In the genomic region with DNA sequence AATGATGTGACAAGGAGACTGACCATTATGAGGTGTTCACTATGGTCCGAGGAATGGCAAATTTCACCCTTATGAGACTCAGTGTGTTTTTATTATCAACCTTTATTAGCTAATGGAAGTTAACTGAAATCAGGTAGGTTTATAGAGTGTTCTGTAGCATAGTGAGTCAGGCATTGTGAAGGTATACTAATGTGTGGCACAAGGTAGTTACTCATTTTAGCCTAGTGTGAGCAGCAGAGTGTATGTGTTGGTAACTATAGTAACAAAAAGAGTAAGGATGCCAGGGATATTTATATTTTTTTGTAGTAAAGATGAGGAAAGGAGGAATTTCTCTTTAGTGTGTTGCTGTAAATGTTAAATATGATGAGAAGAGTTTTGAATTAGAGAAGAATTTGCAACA, we compare ENCODE assay signal across 21 cellular contexts. TPM values are rescaled to one million over a fixed set of nuclear protein-coding genes. Genes with fewer than 3 reads are reported as not detected.
A peak's percentile ranks its signal among the peaks of the same experiment; 100 is the strongest.
DNase-seq lines count a peak whose midpoint lies in the region; ATAC-seq and TF ChIP-seq lines count a peak whose summit lies in the region.
"Had no signal": no experiment of that assay in that cellular context is flagged by ENCODE, and none has a peak within 500 bp of the region (broad histone marks: within the 10 kb centered on the region; RNA-seq: fewer than 3 reads in every experiment).

No MANE protein-coding gene starts in this region.

- 100% methylated on average over 1 of the region's 1 CpG for WGBS in SK-N-SH (ENCODE audit: low lambda C conversion rate)

- H3K9me3 ChIP-seq in SK-N-SH (no peaks in the 10 kb centered on the region), skeletal muscle satellite cell (replicated peaks; ENCODE audit: low read length) (no peaks in the 10 kb centered on the region)
- H3K9me3 ChIP-seq: Peyer's patch, upper lobe of right lung had no signal

- in situ Hi-C loops in brain microvascular endothelial cell (cut with HindIII; ENCODE audit: low pct_ligation_motif_present, low sequenced_read_pairs): no loop called here

- H3K27ac ChIP-seq in SK-N-SH (ENCODE audit: low read depth in 2 of 2, low read length in 1 of 2) (peak overlapping the region in 1 of 2 experiments; percentile 17; a peak in 1 of 4 replicates), brain microvascular endothelial cell (peak overlapping the region; percentile 7)
- H3K27ac ChIP-seq: 22Rv1, KMS-11, parathyroid adenoma, Peyer's patch, upper lobe of right lung had no signal

- no peaks in the 10 kb centered on the region for H3K27me3 ChIP-seq in SK-N-SH (ENCODE audit: insufficient read depth)
- no peaks in the 10 kb centered on the region for H3K27me3 ChIP-seq in brain microvascular endothelial cell (replicated peaks)
- no peaks in the 10 kb centered on the region for H3K27me3 ChIP-seq in skeletal muscle satellite cell (ENCODE audit: control insufficient read depth, insufficient read depth, low read length)
- H3K27me3 ChIP-seq: Peyer's patch, upper lobe of right lung had no signal

- POLR2A ChIA-PET in SK-N-SH (lab: Yijun Ruan, JAX): no interaction called here

- no peak for DNase-seq in SK-N-SH
- DNase-seq in brain microvascular endothelial cell: no peak
- DNase-seq in glomerular visceral epithelial cell (ENCODE audit: extremely low spot score): peak; percentile 31
- DNase-seq in H4 (ENCODE audit: low spot score): no peak
- DNase-seq in NCI-H345 (lab: John Stamatoyannopoulos, UW): no peak
- DNase-seq: activated CD4-positive, alpha-beta memory T cell treated with anti-CD3 and anti-CD28 coated beads, Interleukin-2, amount 10 ng/mL, durations not matched to agents 7 days and 5 days; amniotic stem cell; DND-41; hippocampal formation; left cardiac atrium; NCI-H1105; Peyer's patch; stimulated activated naive CD4-positive, alpha-beta T cell; T-cell; upper lobe of right lung had no signal

- TF ChIP-seq CTCF in SK-N-SH (IDR thresholded peaks at IDR 0.05) (no peak), brain microvascular endothelial cell (IDR thresholded peaks at IDR 0.05; ENCODE audit: low read depth, low read length, missing control alignments) (no peak)

- ATAC-seq in SK-N-SH treated with all-trans-retinoic acid at 6 μM for 48 hours (peak; percentile 56; the same call in 2 of the 3 replicates), HG03354 (IDR thresholded peaks at IDR 0.05; ENCODE audit: poor library complexity, severe bottlenecking, unreplicated experiment) (no peak)
- ATAC-seq: T-cell, upper lobe of right lung had no signal

- H3K9ac ChIP-seq in SK-N-SH (no peak overlapping the region), skeletal muscle satellite cell (ENCODE audit: low read depth, low read length) (no peak overlapping the region)
- H3K9ac ChIP-seq: KMS-11, parathyroid adenoma had no signal

- TF ChIP-seq EP300 in SK-N-SH (IDR thresholded peaks at IDR 0.05; ENCODE audit: borderline replicate concordance in 1 of 2, low read depth in 1 of 2, low read length in 1 of 2): no peak

- peaks cover 0 to 4% of the 10 kb centered on the region in 2 experiments; a peak in 2 of 4 replicates for H3K4me1 ChIP-seq in SK-N-SH (ENCODE audit: control insufficient read depth in 1 of 2, insufficient read depth in 2 of 2, low read depth in 1 of 2, low read length in 1 of 2)
- peaks cover 36% of the 10 kb centered on the region for H3K4me1 ChIP-seq in skeletal muscle satellite cell (ENCODE audit: control insufficient read depth, insufficient read depth, low read length)
- H3K4me1 ChIP-seq: parathyroid adenoma, upper lobe of right lung had no signal

- peaks cover 14% of the 10 kb centered on the region for H3F3A ChIP-seq in SK-N-SH (replicated peaks; ENCODE audit: insufficient read depth)

- no peak overlapping the region for H2AFZ ChIP-seq in SK-N-SH (ENCODE audit: low read depth)
- H2AFZ ChIP-seq: parathyroid adenoma had no signal

- no peaks in the 10 kb centered on the region for H3K9me2 ChIP-seq in SK-N-SH

- H3K36me3 ChIP-seq in SK-N-SH (replicated peaks in 1 of 2; ENCODE audit: control insufficient read depth in 1 of 2, insufficient read depth in 2 of 2, low read length in 1 of 2): peaks cover 0 to 12% of the 10 kb centered on the region in 2 experiments
- H3K36me3 ChIP-seq in brain microvascular endothelial cell (replicated peaks): peaks cover 9% of the 10 kb centered on the region
- H3K36me3 ChIP-seq in skeletal muscle satellite cell (ENCODE audit: insufficient read depth, low read length): peaks cover 13% of the 10 kb centered on the region
- H3K36me3 ChIP-seq: Peyer's patch, upper lobe of right lung had no signal

- CTCF ChIA-PET in SK-N-SH (lab: Yijun Ruan, JAX): interaction anchor here (1.4 kb wide), 1 partner anchor 11 kb away, joined by 3 read pairs; no protein-coding TSS in a partner anchor

- peaks cover 100% of the 10 kb centered on the region for H3K79me2 ChIP-seq in SK-N-SH (ENCODE audit: insufficient read depth)

- H3K4me3 ChIP-seq in SK-N-SH (ENCODE audit: low read depth in 2 of 2, low read length in 1 of 2): no peak overlapping the region
- no peak overlapping the region for H3K4me3 ChIP-seq in brain microvascular endothelial cell (ENCODE audit: low read depth, low read length)
- H3K4me3 ChIP-seq in skeletal muscle satellite cell (ENCODE audit: low read length): no peak overlapping the region
- H3K4me3 ChIP-seq: Peyer's patch, upper lobe of right lung had no signal

- TF ChIP-seq RAD21 in SK-N-SH (IDR thresholded peaks at IDR 0.05; ENCODE audit: low read length): no peak

- H4K20me1 ChIP-seq in SK-N-SH (ENCODE audit: insufficient read depth): peaks cover 29% of the 10 kb centered on the region

- H3K4me2 ChIP-seq in SK-N-SH (no peak overlapping the region), skeletal muscle satellite cell (ENCODE audit: low read length) (peak overlapping the region; percentile 55)
- H3K4me2 ChIP-seq: KMS-11 had no signal

TF ChIP-seq in SK-N-SH treated with all-trans-retinoic acid at 6 μM for 48 hours, 23 proteins besides CTCF, POLR2A, EP300 and RAD21 (continues in another document):
- TF ChIP-seq CSDC2 (CRISPR knock-in tag; IDR thresholded peaks at IDR 0.05) (no peak), SNAI2 (CRISPR knock-in tag; IDR thresholded peaks at IDR 0.05) (no peak), ESRRG (CRISPR knock-in tag; IDR thresholded peaks at IDR 0.05) (no peak), TCF4 (CRISPR knock-in tag; IDR thresholded peaks at IDR 0.05; ENCODE audit: borderline replicate concordance) (no peak), PATZ1 (CRISPR knock-in tag; IDR thresholded peaks at IDR 0.05; ENCODE audit: borderline replicate concordance) (no peak)

TF ChIP-seq in SK-N-SH, 30 proteins besides CTCF, POLR2A, EP300 and RAD21 (continues in another document):
- TF ChIP-seq EZH2phosphoT487 (IDR thresholded peaks at IDR 0.05; ENCODE audit: borderline replicate concordance, low read depth): no peak
- TF ChIP-seq FOXM1 (IDR thresholded peaks at IDR 0.05; ENCODE audit: low read depth): no peak
- no peak for TF ChIP-seq MXI1 (IDR thresholded peaks at IDR 0.05; ENCODE audit: low read depth, low read length)
- no peak for TF ChIP-seq YY1 (IDR thresholded peaks at IDR 0.05; ENCODE audit: low read depth)
- no peak for TF ChIP-seq TCF12 (IDR thresholded peaks at IDR 0.05)
- TF ChIP-seq TAF1 (IDR thresholded peaks at IDR 0.05; ENCODE audit: borderline replicate concordance, low read depth, low read length): no peak
- TF ChIP-seq MAX (IDR thresholded peaks at IDR 0.05; ENCODE audit: low read depth): no peak
- TF ChIP-seq, protein P1, sequence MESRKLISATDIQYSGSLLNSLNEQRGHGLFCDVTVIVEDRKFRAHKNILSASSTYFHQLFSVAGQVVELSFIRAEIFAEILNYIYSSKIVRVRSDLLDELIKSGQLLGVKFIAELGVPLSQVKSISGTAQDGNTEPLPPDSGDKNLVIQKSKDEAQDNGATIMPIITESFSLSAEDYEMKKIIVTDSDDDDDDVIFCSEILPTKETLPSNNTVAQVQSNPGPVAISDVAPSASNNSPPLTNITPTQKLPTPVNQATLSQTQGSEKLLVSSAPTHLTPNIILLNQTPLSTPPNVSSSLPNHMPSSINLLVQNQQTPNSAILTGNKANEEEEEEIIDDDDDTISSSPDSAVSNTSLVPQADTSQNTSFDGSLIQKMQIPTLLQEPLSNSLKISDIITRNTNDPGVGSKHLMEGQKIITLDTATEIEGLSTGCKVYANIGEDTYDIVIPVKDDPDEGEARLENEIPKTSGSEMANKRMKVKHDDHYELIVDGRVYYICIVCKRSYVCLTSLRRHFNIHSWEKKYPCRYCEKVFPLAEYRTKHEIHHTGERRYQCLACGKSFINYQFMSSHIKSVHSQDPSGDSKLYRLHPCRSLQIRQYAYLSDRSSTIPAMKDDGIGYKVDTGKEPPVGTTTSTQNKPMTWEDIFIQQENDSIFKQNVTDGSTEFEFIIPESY (IDR thresholded peaks at IDR 0.05; ENCODE audit: borderline replicate concordance, low read depth): no peak
- TF ChIP-seq RCOR1 (IDR thresholded peaks at IDR 0.05; ENCODE audit: low read length): no peak

RNA-seq across cellular contexts. Expression of gene PDLIM5, which starts 12.0 kb away (rescaled TPM):
- polyA plus RNA-seq in SK-N-SH (2012; rRNA removed): 36.7 and 39.2 TPM in 2 replicates
- 24.7 and 31.6 TPM in 2 replicates for polyA plus RNA-seq in SK-N-SH (2012; cell fraction: cytosol; rRNA removed)
- polyA plus RNA-seq in SK-N-SH (2012; cell fraction: nucleus; rRNA removed): 31.7 and 51.1 TPM in 2 replicates
- total RNA-seq in skeletal muscle satellite cell (2012; rRNA removed): 83.4 and 123 TPM in 2 replicates
- total RNA-seq in H4 (2014; rRNA removed; shearing (Covaris generic)): 21.1 and 34.7 TPM in 2 replicates
